ENCODE assay signal across 18 cellular contexts in the genomic region with DNA sequence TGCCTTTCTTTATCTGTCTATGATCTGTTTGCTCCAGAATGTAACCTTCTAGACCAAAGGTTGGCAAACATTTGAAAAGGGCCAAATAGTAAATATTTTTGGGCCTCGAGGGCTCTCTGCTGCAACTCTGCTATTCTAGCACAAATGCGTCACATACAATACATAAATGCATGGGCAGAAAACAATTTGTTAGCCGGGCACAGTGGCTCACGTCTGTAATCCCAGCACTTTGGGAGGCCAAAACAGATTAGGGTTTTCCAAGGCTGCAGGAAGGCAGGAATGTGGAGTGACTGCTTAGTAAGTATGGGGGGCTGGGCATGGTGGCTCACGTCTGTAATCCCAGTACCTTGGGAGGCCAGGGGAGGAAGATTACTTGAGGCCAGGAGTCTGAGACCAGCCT. TPM values are rescaled to one million over a fixed set of nuclear protein-coding genes. Genes with fewer than 3 reads are reported as not detected.
A peak's percentile ranks its signal among the peaks of the same experiment; 100 is the strongest.
DNase-seq lines count a peak whose midpoint lies in the region; ATAC-seq and TF ChIP-seq lines count a peak whose summit lies in the region.
"Had no signal": no experiment of that assay in that cellular context is flagged by ENCODE, and none has a peak within 500 bp of the region (broad histone marks: within the 10 kb centered on the region; RNA-seq: fewer than 3 reads in every experiment).

No MANE protein-coding gene starts in this region.

- peaks cover 3% of the 10 kb centered on the region for H3F3A ChIP-seq in PC-3 (ENCODE audit: low read length, unreplicated experiment)

- no CpG with 5 or more reads among the region's 5 CpGs for WGBS in trophoblast cell (ENCODE audit: extremely low coverage, insufficient coverage, insufficient read length)

- peak overlapping the region; percentile 73 for H3K27ac Mint-ChIP-seq in activated naive CD4-positive, alpha-beta T cell treated with anti-CD3 and anti-CD28 coated beads, Interleukin-2, amount 10 ng/mL, durations not matched to agents 7 days and 5 days
- peak overlapping the region; percentile 72 for H3K27ac Mint-ChIP-seq in central memory CD8-positive, alpha-beta T cell (ENCODE audit: low read depth)

- H3K4me1 Mint-ChIP-seq in activated naive CD4-positive, alpha-beta T cell treated with anti-CD3 and anti-CD28 coated beads, Interleukin-2, amount 10 ng/mL, durations not matched to agents 7 days and 5 days = peaks cover 20% of the 10 kb centered on the region
- peaks cover 13% of the 10 kb centered on the region for H3K4me1 Mint-ChIP-seq in central memory CD8-positive, alpha-beta T cell

- no peak overlapping the region for H2BK5ac ChIP-seq in trophoblast cell (ENCODE audit: low read depth, low read length, poor library complexity)

- H4K91ac ChIP-seq in trophoblast cell (ENCODE audit: low read depth, low read length) = no peak overlapping the region

- H3K4me1 ChIP-seq in PC-3 (ENCODE audit: insufficient read depth, low read length) = peaks cover 28% of the 10 kb centered on the region
- H3K4me1 ChIP-seq in trophoblast cell (ENCODE audit: control insufficient read depth in 1 of 2, insufficient read depth in 2 of 2, low read length in 2 of 2) = peaks cover 5% of the 10 kb centered on the region in 2 experiments
- H3K4me1 ChIP-seq: SJCRH30 had no signal

- peak; percentile 23 for ATAC-seq in PC-3
- ATAC-seq in central memory CD8-positive, alpha-beta T cell (replicated peaks; ENCODE audit: extremely low read depth, poor library complexity, severe bottlenecking) = no peak
- no peak for ATAC-seq in HG03378 (IDR thresholded peaks at IDR 0.05; ENCODE audit: unreplicated experiment)

- H3K36me3 ChIP-seq in PC-3 (ENCODE audit: low read depth, low read length) = no peaks in the 10 kb centered on the region
- no peaks in the 10 kb centered on the region for H3K36me3 ChIP-seq in trophoblast cell (ENCODE audit: control insufficient read depth in 1 of 2, insufficient read depth in 2 of 2, low read length in 2 of 2)
- H3K36me3 ChIP-seq: BLaER1, MG63, SJCRH30 had no signal

- no peak overlapping the region for H3K4ac ChIP-seq in trophoblast cell (ENCODE audit: low read depth, low read length)

- peaks cover 7% of the 10 kb centered on the region for H3K36me3 Mint-ChIP-seq in activated naive CD4-positive, alpha-beta T cell treated with anti-CD3 and anti-CD28 coated beads, Interleukin-2, amount 10 ng/mL, durations not matched to agents 7 days and 5 days
- H3K36me3 Mint-ChIP-seq in central memory CD8-positive, alpha-beta T cell (ENCODE audit: insufficient read depth) = no peaks in the 10 kb centered on the region
- H3K36me3 Mint-ChIP-seq: IgD-negative memory B cell had no signal

- H3K27ac ChIP-seq in PC-3 (ENCODE audit: low read length) (peak overlapping the region; percentile 78), trophoblast cell (ENCODE audit: low read depth, low read length) (no peak overlapping the region)
- H3K27ac ChIP-seq: BLaER1, SJCRH30 had no signal

- H3K4me3 ChIP-seq in PC-3 (ENCODE audit: low read length) = peak overlapping the region; percentile 35; the same call in 1 of the 2 replicates
- H3K4me3 ChIP-seq in trophoblast cell (ENCODE audit: low read depth, low read length) = no peak overlapping the region
- H3K4me3 ChIP-seq: BLaER1, MG63, SJCRH30 had no signal

- 0 out of 2 replicates have a peak overlapping the region, but pooled peaks have one; percentile 7 for H2AFZ ChIP-seq in PC-3 (ENCODE audit: low read length)
- no peak overlapping the region for H2AFZ ChIP-seq in trophoblast cell (ENCODE audit: insufficient read depth, low read length, poor library complexity)

- POLR2A ChIA-PET in PC-3 (lab: Charles Lee; ENCODE audit: unreplicated experiment) = no interaction called here

- H3K9me3 ChIP-seq in PC-3 (ENCODE audit: low read length) = peaks cover 9% of the 10 kb centered on the region; the same call in 1 of the 2 replicates
- H3K9me3 ChIP-seq in trophoblast cell (ENCODE audit: insufficient read depth, low read depth, low read length) = peaks cover 4% of the 10 kb centered on the region
- H3K9me3 ChIP-seq: SJCRH30 had no signal

- intact Hi-C loops in PC-3 (cut with micrococcal nuclease) = no loop called here

- no peak overlapping the region for H3K14ac ChIP-seq in trophoblast cell (ENCODE audit: low read length)

- no peaks in the 10 kb centered on the region for H3K27me3 ChIP-seq in PC-3 (ENCODE audit: low read length)
- no peaks in the 10 kb centered on the region for H3K27me3 ChIP-seq in trophoblast cell (ENCODE audit: insufficient read depth, low read length)
- H3K27me3 ChIP-seq: BLaER1 had no signal

- no peak overlapping the region for H3K4me3 Mint-ChIP-seq in activated naive CD4-positive, alpha-beta T cell treated with anti-CD3 and anti-CD28 coated beads, Interleukin-2, amount 10 ng/mL, durations not matched to agents 7 days and 5 days
- H3K4me3 Mint-ChIP-seq in central memory CD8-positive, alpha-beta T cell = peak overlapping the region; percentile 45

- H3K4me2 ChIP-seq in PC-3 (ENCODE audit: low read length) (peak overlapping the region; percentile 30), trophoblast cell (ENCODE audit: low read length) (no peak overlapping the region)
- H3K4me2 ChIP-seq: BLaER1 had no signal

- BruUV-seq in PC-3 (replicated peaks; lab: Mats Ljungman, UMichigan) = TSS peak; percentile 64

- no peak overlapping the region for H4K12ac ChIP-seq in trophoblast cell (ENCODE audit: low read depth, low read length)

- peak overlapping the region; percentile 7 for H4K8ac ChIP-seq in trophoblast cell (ENCODE audit: low read depth, low read length)

- no peak for TF ChIP-seq CTCF in PC-3 (conservative IDR thresholded peaks at IDR 0.05; ENCODE audit: low read depth, low read length)

- peaks cover 29% of the 10 kb centered on the region for H3K9me3 Mint-ChIP-seq in activated naive CD4-positive, alpha-beta T cell treated with anti-CD3 and anti-CD28 coated beads, Interleukin-2, amount 10 ng/mL, durations not matched to agents 7 days and 5 days
- peaks cover 12% of the 10 kb centered on the region for H3K9me3 Mint-ChIP-seq in central memory CD8-positive, alpha-beta T cell

- CTCF ChIA-PET in activated naive CD4-positive, alpha-beta T cell treated with anti-CD3 and anti-CD28 coated beads, Interleukin-2, amount 10 ng/mL, durations not matched to agents 7 days and 5 days (lab: Charles Lee) = no interaction called here
- CTCF ChIA-PET in PC-3 (lab: Charles Lee) = interaction anchor here (0.5 kb wide), 1 partner anchor 609 kb away, joined by 3 read pairs; no protein-coding TSS in a partner anchor

- H3K9me2 ChIP-seq in PC-3 (replicated peaks; ENCODE audit: low read length) = no peaks in the 10 kb centered on the region

- H2BK120ac ChIP-seq in trophoblast cell (ENCODE audit: insufficient read depth, low read length, poor library complexity) = peak overlapping the region; percentile 24

- peaks cover 2% of the 10 kb centered on the region for H3K79me1 ChIP-seq in trophoblast cell (ENCODE audit: low read length)

- H4K20me1 ChIP-seq in PC-3 (ENCODE audit: low read length) = no peaks in the 10 kb centered on the region
- H4K20me1 ChIP-seq: BLaER1 had no signal

- H3K9ac ChIP-seq in PC-3 (ENCODE audit: low read length) (no peak overlapping the region; the same call in 1 of the 2 replicates), trophoblast cell (ENCODE audit: low read length) (no peak overlapping the region)
- H3K9ac ChIP-seq: BLaER1 had no signal

- no peaks in the 10 kb centered on the region for H3K79me2 ChIP-seq in PC-3 (ENCODE audit: low read length)
- H3K79me2 ChIP-seq in trophoblast cell (ENCODE audit: control insufficient read depth, insufficient read depth, low read length, poor library complexity) = no peaks in the 10 kb centered on the region

- H2AK5ac ChIP-seq in trophoblast cell (ENCODE audit: low read length) = no peak overlapping the region

- no peak overlapping the region for H3K23ac ChIP-seq in trophoblast cell (ENCODE audit: low read length)

- DNase-seq in activated naive CD4-positive, alpha-beta T cell treated with anti-CD3 and anti-CD28 coated beads, Interleukin-2, amount 10 ng/mL, durations not matched to agents 7 days and 5 days = no peak
- DNase-seq in activated naive CD4-positive, alpha-beta T cell treated with anti-CD3 and anti-CD28 coated beads, Interleukin-2, amount 50 U/mL, for 16 hours = no peak
- DNase-seq in PC-3 (peak; percentile 89), trophoblast cell (peak; percentile 90 to 98), A172 (ENCODE audit: low spot score) (no peak), COLO829 (ENCODE audit: low spot score) (no peak)
- DNase-seq in central memory CD8-positive, alpha-beta T cell (ENCODE audit: low spot score in 2 of 2) = no peak
- DNase-seq: DMS79 treated with DMSO at 0.1 percent for 48 hours, HCEC 1CT, Kasumi-1, MG63, NCI-H1092 treated with DMSO at 0.1 percent for 48 hours, NCI-H2081 treated with DMSO at 0.1 percent for 48 hours, NCI-H446 treated with DMSO at 0.1 percent for 48 hours, SJCRH30 had no signal

- H3K27me3 Mint-ChIP-seq in activated naive CD4-positive, alpha-beta T cell treated with anti-CD3 and anti-CD28 coated beads, Interleukin-2, amount 10 ng/mL, durations not matched to agents 7 days and 5 days = peaks cover 47% of the 10 kb centered on the region
- peaks cover 2% of the 10 kb centered on the region for H3K27me3 Mint-ChIP-seq in central memory CD8-positive, alpha-beta T cell

- no peak overlapping the region for H3K18ac ChIP-seq in trophoblast cell (ENCODE audit: low read length)

- no peak overlapping the region for H2BK12ac ChIP-seq in trophoblast cell (ENCODE audit: low read length)

RNA-seq across cellular contexts. Expression of a gene that starts 21.9 kb away (rescaled TPM):
- 29.5 and 42.4 TPM in 2 replicates for total RNA-seq in PC-3 (2014; rRNA removed)
- 7.0 and 7.3 TPM in 2 replicates for polyA plus RNA-seq in trophoblast cell (2013)
- total RNA-seq in A172 (2014; rRNA removed; shearing (Covaris generic)) = 20.2 and 21.1 TPM in 2 replicates

RNA-seq across cellular contexts. Expression of a gene that starts 45.1 kb away (rescaled TPM):
- total RNA-seq in PC-3 (2014; rRNA removed) = not detected in 2 replicates
- polyA plus RNA-seq in trophoblast cell (2013) = not detected in 2 replicates
- 0.12 TPM in 1 of 2 replicates, not detected in the other for total RNA-seq in A172 (2014; rRNA removed; shearing (Covaris generic))
- total RNA-seq: SJCRH30 had no signal
- polyA plus RNA-seq: IgD-negative memory B cell had no signal

Comparison
In these comparisons a context has a peak if more than half of its experiments do, and no peak if none do; other contexts are left out.
1. DNase-seq: peak in PC-3 (single experiment) and trophoblast cell (2 of 2); none in activated naive CD4-positive, alpha-beta T cell treated with anti-CD3 and anti-CD28 coated beads, Interleukin-2, amount 10 ng/mL, durations not matched to agents 7 days and 5 days (single experiment), activated naive CD4-positive, alpha-beta T cell treated with anti-CD3 and anti-CD28 coated beads, Interleukin-2, amount 50 U/mL, for 16 hours (single experiment), central memory CD8-positive, alpha-beta T cell (0 of 2), A172 (single experiment) and COLO829 (single experiment).